In the genomic region with DNA sequence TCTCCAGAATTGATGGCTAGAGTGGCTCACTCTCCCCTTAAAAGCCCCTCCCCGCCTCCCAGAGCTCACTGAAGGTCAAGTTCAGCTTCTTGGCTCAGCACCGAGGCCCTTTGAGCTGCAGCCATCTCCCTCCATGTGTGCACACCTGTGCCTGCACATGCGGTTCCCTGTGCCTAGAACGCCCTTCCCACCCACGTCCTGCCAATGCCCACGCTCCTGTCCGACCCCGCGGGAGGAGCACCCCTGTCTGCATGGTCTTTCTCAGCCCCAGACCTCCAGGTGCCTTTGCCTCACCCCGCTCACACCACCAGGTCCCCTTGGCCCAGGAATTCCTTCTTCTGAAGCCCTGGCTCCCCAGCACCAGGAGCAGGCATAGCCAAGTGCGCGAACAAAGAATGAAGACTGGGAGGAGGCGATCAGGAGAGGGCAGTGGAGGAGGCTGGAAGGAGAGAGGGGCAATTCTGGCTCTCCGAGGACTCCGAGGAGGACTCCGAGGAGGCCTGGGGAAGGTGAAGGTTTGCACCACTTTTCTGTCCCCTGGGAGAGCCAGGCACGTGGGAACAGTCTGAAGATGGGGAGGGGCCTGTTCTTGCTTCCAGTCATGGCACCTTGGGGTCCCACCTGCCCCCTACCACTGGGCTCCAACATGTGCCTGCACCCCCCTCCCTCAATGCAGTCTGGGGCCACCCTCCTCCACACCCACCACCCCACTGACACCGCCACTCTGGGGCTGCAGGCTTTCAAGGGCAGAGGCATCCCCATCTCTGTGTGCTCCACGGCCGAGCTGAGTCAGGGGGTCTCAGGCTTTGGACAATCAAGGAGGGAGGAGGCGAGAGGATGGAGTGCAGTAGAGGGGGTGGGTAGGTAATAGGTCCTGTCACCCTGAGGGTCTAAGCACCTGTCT, we compare ENCODE assay signal across 25 cellular contexts. TPM values are rescaled to one million over a fixed set of nuclear protein-coding genes. Genes with fewer than 3 reads are reported as not detected.
"Had no signal": no experiment of that assay in that cellular context is flagged by ENCODE, and none has a peak within 500 bp of the region (broad histone marks: within the 10 kb centered on the region; RNA-seq: fewer than 3 reads in every experiment).

No MANE protein-coding gene starts in this region.

- H3K4me3 Mint-ChIP-seq: activated CD4-positive, alpha-beta T cell treated with anti-CD3 and anti-CD28 coated beads, Interleukin-2, amount 10 ng/mL, durations not matched to agents 24 days and 14 days; activated CD8-positive, alpha-beta T cell treated with anti-CD3 and anti-CD28 coated beads for 36 hours; activated T-helper 17 cell treated with anti-CD3 and anti-CD28 coated beads, Interleukin-2, amount 50 U/mL, for 72 hours; immature natural killer cell; memory B cell; natural killer cell; stimulated activated memory B cell treated with anti-CD40 and anti-IgM and Interleukin-4, amounts not matched to agents 10 μg/mL and 1 μg/mL and 100 μg/mL, for 72 hours had no signal

- DNase-seq: activated CD4-positive, alpha-beta T cell treated with anti-CD3 and anti-CD28 coated beads, Interleukin-2, amount 10 ng/mL, durations not matched to agents 24 days and 14 days; activated CD8-positive, alpha-beta T cell treated with anti-CD3 and anti-CD28 coated beads for 36 hours; activated naive CD4-positive, alpha-beta T cell treated with Interleukin-2 at 50 U/mL for 16 hours; activated T-cell treated with anti-CD3 and anti-CD28 coated beads, Interleukin-2, amount 50 U/mL, for 1 hour; anterior cingulate cortex; cerebellar nuclear complex; cortex of kidney; erythroblast; immature natural killer cell; kidney glomerular epithelial cell; left ventricle myocardium superior; natural killer cell; nucleus accumbens; stimulated activated CD4-positive, alpha-beta T cell treated with anti-CD3 and anti-CD28 coated beads, Interleukin-4, amount 100 ng/mL, for 4 hours; T1000 had no signal

- H3K4me1 ChIP-seq: breast epithelium, psoas muscle had no signal

- H3K36me3 Mint-ChIP-seq: immature natural killer cell; natural killer cell; stimulated activated memory B cell treated with anti-CD40 and anti-IgM and Interleukin-4, amounts not matched to agents 10 μg/mL and 1 μg/mL and 100 μg/mL, for 72 hours had no signal

- FAIRE-seq: endometrium, frontal cortex had no signal

- H3K27ac Mint-ChIP-seq: activated CD4-positive, alpha-beta T cell treated with anti-CD3 and anti-CD28 coated beads, Interleukin-2, amount 10 ng/mL, durations not matched to agents 24 days and 14 days; activated CD8-positive, alpha-beta T cell treated with anti-CD3 and anti-CD28 coated beads for 36 hours; activated T-helper 17 cell treated with anti-CD3 and anti-CD28 coated beads, Interleukin-2, amount 50 U/mL, for 72 hours; immature natural killer cell; memory B cell; natural killer cell; stimulated activated memory B cell treated with anti-CD40 and anti-IgM and Interleukin-4, amounts not matched to agents 10 μg/mL and 1 μg/mL and 100 μg/mL, for 72 hours had no signal

- H3K27ac ChIP-seq: breast epithelium, psoas muscle, right lobe of liver had no signal

- H3K27me3 ChIP-seq: right lobe of liver had no signal

- H3K9me3 Mint-ChIP-seq: activated CD8-positive, alpha-beta T cell treated with anti-CD3 and anti-CD28 coated beads for 36 hours; immature natural killer cell had no signal

- H3K36me3 ChIP-seq: breast epithelium, right lobe of liver had no signal

- H3K4me3 ChIP-seq: breast epithelium, psoas muscle, right lobe of liver had no signal

- H3K4me1 Mint-ChIP-seq: activated CD4-positive, alpha-beta T cell treated with anti-CD3 and anti-CD28 coated beads, Interleukin-2, amount 10 ng/mL, durations not matched to agents 24 days and 14 days; activated T-helper 17 cell treated with anti-CD3 and anti-CD28 coated beads, Interleukin-2, amount 50 U/mL, for 72 hours; immature natural killer cell; natural killer cell; stimulated activated memory B cell treated with anti-CD40 and anti-IgM and Interleukin-4, amounts not matched to agents 10 μg/mL and 1 μg/mL and 100 μg/mL, for 72 hours had no signal

- H3K9me3 ChIP-seq: psoas muscle had no signal

RNA-seq across cellular contexts. Expression of a gene that starts 17.7 kb away (rescaled TPM):
- total RNA-seq: natural killer cell had no signal
- polyA plus RNA-seq: immature natural killer cell had no signal

RNA-seq across cellular contexts. Expression of a gene that starts 39.5 kb away (rescaled TPM):
- total RNA-seq: activated CD4-positive, alpha-beta T cell treated with anti-CD3 and anti-CD28 coated beads, Interleukin-2, amount 10 ng/mL, durations not matched to agents 24 days and 14 days; activated CD8-positive, alpha-beta T cell treated with anti-CD3 and anti-CD28 coated beads for 36 hours; activated T-helper 17 cell treated with anti-CD3 and anti-CD28 coated beads, Interleukin-2, amount 50 U/mL, for 72 hours; breast epithelium; frontal cortex; left ventricle myocardium superior; natural killer cell; psoas muscle; right lobe of liver; T-helper 1 cell treated with Interleukin-12 subunit alpha and Interleukin-12 subunit beta and Interleukin-4 antibody, amounts not matched to agents 30 ng/mL and 1 ng/mL, for 36 hours; urinary bladder had no signal
- polyA plus RNA-seq: immature natural killer cell had no signal

RNA-seq across cellular contexts. Expression of a gene that starts 50.1 kb away (rescaled TPM):
- total RNA-seq: activated CD4-positive, alpha-beta T cell treated with anti-CD3 and anti-CD28 coated beads, Interleukin-2, amount 10 ng/mL, durations not matched to agents 24 days and 14 days; activated CD8-positive, alpha-beta T cell treated with anti-CD3 and anti-CD28 coated beads for 36 hours; activated T-helper 17 cell treated with anti-CD3 and anti-CD28 coated beads, Interleukin-2, amount 50 U/mL, for 72 hours; breast epithelium; left ventricle myocardium superior; natural killer cell; T-helper 1 cell treated with Interleukin-12 subunit alpha and Interleukin-12 subunit beta and Interleukin-4 antibody, amounts not matched to agents 30 ng/mL and 1 ng/mL, for 36 hours had no signal
- polyA plus RNA-seq: immature natural killer cell had no signal
